In genomic region chr19:52689804-52690394, GRCh38 we compare ENCODE assay signal across 8 cellular contexts. TPM values are rescaled to one million over a fixed set of nuclear protein-coding genes. Genes with fewer than 3 reads are reported as not detected.
DNase-seq lines count a peak whose midpoint lies in the region; ATAC-seq and TF ChIP-seq lines count a peak whose summit lies in the region.

No MANE protein-coding gene starts in this region.

- POLR2A ChIA-PET in activated CD4-positive, alpha-beta T cell treated with anti-CD3 and anti-CD28 coated beads, Interleukin-2, amount 10 ng/mL, durations not matched to agents 7 days and 5 days (lab: Charles Lee) = no interaction called here

- peaks cover 26% of the 10 kb centered on the region for H3K36me3 ChIP-seq in mesodermal cell (ENCODE audit: control insufficient read depth, insufficient read depth, low read length)

- H3K4me3 ChIP-seq in mesodermal cell (ENCODE audit: extremely low read depth, insufficient read depth, low read length, poor library complexity, severe bottlenecking) = peak overlapping the region; percentile 83

- H3K27ac ChIP-seq in 22Rv1 (peak overlapping the region; percentile 77), mesodermal cell (ENCODE audit: low read depth, low read length, severe bottlenecking) (peak overlapping the region; percentile 95)

- peaks cover 39% of the 10 kb centered on the region for H3K36me3 Mint-ChIP-seq in activated CD4-positive, alpha-beta T cell treated with anti-CD3 and anti-CD28 coated beads, Interleukin-2, amount 10 ng/mL, durations not matched to agents 7 days and 5 days (ENCODE audit: low read depth)

- peak overlapping the region; percentile 98 for H3K4me3 Mint-ChIP-seq in activated CD4-positive, alpha-beta T cell treated with anti-CD3 and anti-CD28 coated beads, Interleukin-2, amount 10 ng/mL, durations not matched to agents 7 days and 5 days

- no peak for TF ChIP-seq CTCF in 22Rv1 (IDR thresholded peaks at IDR 0.05)

- DNase-seq in GM19240 (ENCODE audit: insufficient read length, low spot score) (peak; percentile 2), inferior parietal cortex (ENCODE audit: extremely low spot score) (no peak)
- peak; percentile 54 for DNase-seq in activated CD4-positive, alpha-beta T cell treated with anti-CD3 and anti-CD28 coated beads, Interleukin-2, amount 10 ng/mL, durations not matched to agents 7 days and 5 days
- peak; percentile 17 for DNase-seq in effector CD4-positive, alpha-beta T cell
- DNase-seq in stimulated activated CD8-positive, alpha-beta memory T cell treated with anti-CD3 and anti-CD28 coated beads, Interleukin-7, amount 100 ng/mL, for 48 hours (ENCODE audit: extremely low read depth in 1 of 2, low read depth in 1 of 2) = peak; percentile 3 to 11

- no peaks in the 10 kb centered on the region for H3K27me3 Mint-ChIP-seq in activated CD4-positive, alpha-beta T cell treated with anti-CD3 and anti-CD28 coated beads, Interleukin-2, amount 10 ng/mL, durations not matched to agents 7 days and 5 days

- H3K27ac Mint-ChIP-seq in activated CD4-positive, alpha-beta T cell treated with anti-CD3 and anti-CD28 coated beads, Interleukin-2, amount 10 ng/mL, durations not matched to agents 7 days and 5 days = peak overlapping the region; percentile 96

- H3K4me1 ChIP-seq in mesodermal cell (ENCODE audit: control insufficient read depth, insufficient read depth, low read length, poor library complexity, severe bottlenecking) = peaks cover 21% of the 10 kb centered on the region

- peaks cover 10% of the 10 kb centered on the region for H3K9me3 Mint-ChIP-seq in activated CD4-positive, alpha-beta T cell treated with anti-CD3 and anti-CD28 coated beads, Interleukin-2, amount 10 ng/mL, durations not matched to agents 7 days and 5 days

- CTCF ChIA-PET in activated CD4-positive, alpha-beta T cell treated with anti-CD3 and anti-CD28 coated beads, Interleukin-2, amount 10 ng/mL, durations not matched to agents 7 days and 5 days (lab: Charles Lee) = no interaction called here

- peaks cover 33% of the 10 kb centered on the region for H3K4me1 Mint-ChIP-seq in activated CD4-positive, alpha-beta T cell treated with anti-CD3 and anti-CD28 coated beads, Interleukin-2, amount 10 ng/mL, durations not matched to agents 7 days and 5 days

- WGBS in mesodermal cell (ENCODE audit: insufficient coverage in 2 of 2), 2 experiments = 0% methylated on average over 16 to 23 of the region's 35 CpGs

- H3K9me3 ChIP-seq in mesodermal cell (ENCODE audit: control insufficient read depth, low read length) = no peaks in the 10 kb centered on the region

- ATAC-seq in HG03571 (IDR thresholded peaks at IDR 0.05; ENCODE audit: unreplicated experiment) = peak; percentile 38

RNA-seq across cellular contexts. Expression of gene ZNF611, which starts 44.9 kb away (rescaled TPM):
- 10 to 100 TPM; 30.2 to 34.9 TPM for total RNA-seq in activated CD4-positive, alpha-beta T cell treated with anti-CD3 and anti-CD28 coated beads, Interleukin-2, amount 10 ng/mL, durations not matched to agents 7 days and 5 days
- 15.5 TPM for polyA plus RNA-seq in mesodermal cell (2013, experiment 1 of 2)
- polyA plus RNA-seq in mesodermal cell (2013, experiment 2 of 2) = 18.1 TPM

RNA-seq across cellular contexts. Expression of gene ZNF83, which starts 51.7 kb away (rescaled TPM):
- 10 to 100 TPM; 57.8 to 60.5 TPM for total RNA-seq in activated CD4-positive, alpha-beta T cell treated with anti-CD3 and anti-CD28 coated beads, Interleukin-2, amount 10 ng/mL, durations not matched to agents 7 days and 5 days
- 72.5 TPM for polyA plus RNA-seq in mesodermal cell (2013, experiment 1 of 2)
- polyA plus RNA-seq in mesodermal cell (2013, experiment 2 of 2) = 86.4 TPM
